In the genomic region with DNA sequence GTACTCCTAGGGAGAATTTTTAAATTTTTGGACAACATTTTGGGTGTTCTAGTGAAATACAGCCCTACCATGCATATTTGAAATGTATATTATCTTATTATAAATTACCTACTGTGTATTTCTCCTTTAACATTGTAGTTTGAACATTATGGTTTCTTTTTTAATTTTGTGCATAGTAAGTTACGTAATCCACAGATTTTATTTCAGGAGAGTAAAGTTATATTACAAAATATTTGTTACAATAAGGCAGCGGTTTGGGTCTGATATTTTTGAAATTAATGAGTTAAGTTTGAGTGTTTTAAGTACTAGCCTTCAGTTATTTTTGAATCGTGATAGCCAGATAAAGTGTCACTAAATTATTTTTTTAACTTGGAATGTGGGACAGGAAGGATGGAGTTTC, we compare ENCODE assay signal across 11 cellular contexts. TPM values are rescaled to one million over a fixed set of nuclear protein-coding genes. Genes with fewer than 3 reads are reported as not detected.
A peak's percentile ranks its signal among the peaks of the same experiment; 100 is the strongest.
DNase-seq lines count a peak whose midpoint lies in the region; ATAC-seq and TF ChIP-seq lines count a peak whose summit lies in the region.
"Had no signal": no experiment of that assay in that cellular context is flagged by ENCODE, and none has a peak within 500 bp of the region (broad histone marks: within the 10 kb centered on the region; RNA-seq: fewer than 3 reads in every experiment).

No MANE protein-coding gene starts in this region.

- peak overlapping the region; percentile 68 to 89 (median 76); a peak in 17 of 20 replicates for H3K4me3 ChIP-seq in BLaER1 treated with 17β-estradiol and CSF1 and Interleukin-3, amounts not matched to agents 10 nM and 100 nM
- 0 out of 2 replicates have a peak overlapping the region, but pooled peaks have one; percentile 75 for H3K4me3 ChIP-seq in HUES64 (ENCODE audit: low read length)

- H3K4me2 ChIP-seq in BLaER1 treated with 17β-estradiol and CSF1 and Interleukin-3, amounts not matched to agents 10 nM and 100 nM, result peak overlapping the region; percentile 80 to 98 (median 94)

- H3K4me3 Mint-ChIP-seq in chondrocyte (ENCODE audit: unreplicated experiment), result peak overlapping the region; percentile 98
- peak overlapping the region; percentile 94 for H3K4me3 Mint-ChIP-seq in natural killer cell treated with Interleukin-12 subunit alpha and Interleukin-12 subunit beta and Interleukin-15 and Interleukin-18, amount 100 ng/mL, for 72 hours

- H3K9me3 ChIP-seq in BLaER1 treated with 17β-estradiol and CSF1 and Interleukin-3, amounts not matched to agents 10 nM and 100 nM (replicated peaks in 1 of 11), result peaks cover 14 to 22% (median 18%) of the 10 kb centered on the region in 11 experiments
- H3K9me3 ChIP-seq in HUES64 (ENCODE audit: insufficient read depth, low read depth, low read length), result peaks cover 6% of the 10 kb centered on the region; the same call in 1 of the 2 replicates

- no peak for ATAC-seq in natural killer cell treated with Interleukin-12 subunit alpha and Interleukin-12 subunit beta and Interleukin-15 and Interleukin-18, amount 100 ng/mL, for 72 hours

- H3K27ac Mint-ChIP-seq in chondrocyte (ENCODE audit: unreplicated experiment), result no peak overlapping the region
- H3K27ac Mint-ChIP-seq in natural killer cell treated with Interleukin-12 subunit alpha and Interleukin-12 subunit beta and Interleukin-15 and Interleukin-18, amount 100 ng/mL, for 72 hours, result no peak overlapping the region
- H3K27ac Mint-ChIP-seq: T-helper 1 cell treated with Interleukin-12 subunit alpha and Interleukin-12 subunit beta and Interleukin-4 antibody, amounts not matched to agents 30 μg/mL and 1 μg/mL, for 36 hours had no signal

- no peak for TF ChIP-seq CTCF in chondrocyte (IDR thresholded peaks at IDR 0.05)

- H4K20me1 ChIP-seq in BLaER1 treated with 17β-estradiol and CSF1 and Interleukin-3, amounts not matched to agents 10 nM and 100 nM, result no peaks in the 10 kb centered on the region

- no peaks in the 10 kb centered on the region for H3K27me3 ChIP-seq in BLaER1 treated with 17β-estradiol and CSF1 and Interleukin-3, amounts not matched to agents 10 nM and 100 nM
- peaks cover 31% of the 10 kb centered on the region for H3K27me3 ChIP-seq in HUES64 (ENCODE audit: insufficient read depth, low read length)
- H3K27me3 ChIP-seq: dorsolateral prefrontal cortex had no signal

- peak overlapping the region in 7 of 11 experiments; percentile 81 to 90 (median 88); a peak in 13 of 22 replicates for H3K9ac ChIP-seq in BLaER1 treated with 17β-estradiol and CSF1 and Interleukin-3, amounts not matched to agents 10 nM and 100 nM
- H3K9ac ChIP-seq in HUES64 (ENCODE audit: low read depth, low read length), result no peak overlapping the region

- H3K36me3 ChIP-seq in BLaER1 treated with 17β-estradiol and CSF1 and Interleukin-3, amounts not matched to agents 10 nM and 100 nM, result no peaks in the 10 kb centered on the region
- no peaks in the 10 kb centered on the region for H3K36me3 ChIP-seq in HUES64 (ENCODE audit: insufficient read depth, low read length)

- peaks cover 5 to 24% (median 20%) of the 10 kb centered on the region in 10 experiments; a peak in 19 of 20 replicates for H3K4me1 ChIP-seq in BLaER1 treated with 17β-estradiol and CSF1 and Interleukin-3, amounts not matched to agents 10 nM and 100 nM
- peaks cover 12% of the 10 kb centered on the region; the same call in 1 of the 2 replicates for H3K4me1 ChIP-seq in HUES64 (ENCODE audit: insufficient read depth, low read length)

- peak overlapping the region in 6 of 11 experiments; percentile 84 to 90 (median 88); a peak in 10 of 22 replicates for H3K27ac ChIP-seq in BLaER1 treated with 17β-estradiol and CSF1 and Interleukin-3, amounts not matched to agents 10 nM and 100 nM
- no peak overlapping the region for H3K27ac ChIP-seq in HUES64 (ENCODE audit: low read depth, low read length)

- peaks cover 4% of the 10 kb centered on the region for H3K36me3 Mint-ChIP-seq in chondrocyte (ENCODE audit: low read depth)
- peaks cover 9% of the 10 kb centered on the region for H3K36me3 Mint-ChIP-seq in natural killer cell treated with Interleukin-12 subunit alpha and Interleukin-12 subunit beta and Interleukin-15 and Interleukin-18, amount 100 ng/mL, for 72 hours

- H3K4me1 Mint-ChIP-seq in chondrocyte (ENCODE audit: low read depth), result peaks cover 24% of the 10 kb centered on the region
- H3K4me1 Mint-ChIP-seq in natural killer cell treated with Interleukin-12 subunit alpha and Interleukin-12 subunit beta and Interleukin-15 and Interleukin-18, amount 100 ng/mL, for 72 hours (ENCODE audit: low read depth in 2 of 2), result peaks cover 9 to 10% of the 10 kb centered on the region in 2 donors

- H3K27me3 Mint-ChIP-seq in chondrocyte (ENCODE audit: low read depth), result no peaks in the 10 kb centered on the region
- H3K27me3 Mint-ChIP-seq in natural killer cell treated with Interleukin-12 subunit alpha and Interleukin-12 subunit beta and Interleukin-15 and Interleukin-18, amount 100 ng/mL, for 72 hours, result peaks cover 28 to 38% of the 10 kb centered on the region in 2 donors

- no peak for DNase-seq in chondrocyte (ENCODE audit: low spot score)
- no peak for DNase-seq in natural killer cell treated with Interleukin-12 subunit alpha and Interleukin-12 subunit beta and Interleukin-15 and Interleukin-18, amount 100 ng/mL, for 72 hours (ENCODE audit: low spot score)
- no peak for DNase-seq in retina
- DNase-seq in NCI-H524 (lab: John Stamatoyannopoulos, UW), result no peak
- no peak for DNase-seq in NAMALWA (ENCODE audit: low spot score)
- no peak for DNase-seq in NCI-H1436 treated with DMSO at 0.1 percent for 48 hours (lab: John Stamatoyannopoulos, UW)
- DNase-seq: activated CD4-positive, alpha-beta T cell treated with anti-CD3 and anti-CD28 coated beads, Interleukin-2, amount 50 U/mL, for 4 hours had no signal

- WGBS in HUES64, result 92% methylated on average over 2 of the region's 3 CpGs

- H3K9me3 Mint-ChIP-seq in chondrocyte (ENCODE audit: low read depth), result peaks cover 19% of the 10 kb centered on the region
- peaks cover 3% of the 10 kb centered on the region for H3K9me3 Mint-ChIP-seq in natural killer cell treated with Interleukin-12 subunit alpha and Interleukin-12 subunit beta and Interleukin-15 and Interleukin-18, amount 100 ng/mL, for 72 hours

RNA-seq across cellular contexts. Expression of gene SOX4, which starts 7.3 kb away (rescaled TPM):
- polyA plus RNA-seq in HUES64 (2013, experiment 1 of 2), result 60.3 TPM
- 73.4 TPM for polyA plus RNA-seq in HUES64 (2013, experiment 2 of 2)
- 46.4 to 61.7 TPM (median 60.8 TPM) in 3 replicates for total RNA-seq in chondrocyte
- 1 to 10 TPM in 1 of 2 donors, under 1 TPM in 1; 0.98 to 1.5 TPM for total RNA-seq in natural killer cell treated with Interleukin-12 subunit alpha and Interleukin-12 subunit beta and Interleukin-15 and Interleukin-18, amount 100 ng/mL, for 72 hours

Comparison
In these comparisons a context has a peak if more than half of its experiments do, and no peak if none do; other contexts are left out.
1. RNA of gene SOX4, which starts 7.3 kb away (total RNA-seq): 46.4 to 61.7 TPM in chondrocyte; 0.98 to 1.5 TPM in natural killer cell treated with Interleukin-12 subunit alpha and Interleukin-12 subunit beta and Interleukin-15 and Interleukin-18, amount 100 ng/mL, for 72 hours; every median in the first group is over 10 times any median in the second.